Comparison of ENCODE assay signal across 18 cellular contexts in the genomic region with DNA sequence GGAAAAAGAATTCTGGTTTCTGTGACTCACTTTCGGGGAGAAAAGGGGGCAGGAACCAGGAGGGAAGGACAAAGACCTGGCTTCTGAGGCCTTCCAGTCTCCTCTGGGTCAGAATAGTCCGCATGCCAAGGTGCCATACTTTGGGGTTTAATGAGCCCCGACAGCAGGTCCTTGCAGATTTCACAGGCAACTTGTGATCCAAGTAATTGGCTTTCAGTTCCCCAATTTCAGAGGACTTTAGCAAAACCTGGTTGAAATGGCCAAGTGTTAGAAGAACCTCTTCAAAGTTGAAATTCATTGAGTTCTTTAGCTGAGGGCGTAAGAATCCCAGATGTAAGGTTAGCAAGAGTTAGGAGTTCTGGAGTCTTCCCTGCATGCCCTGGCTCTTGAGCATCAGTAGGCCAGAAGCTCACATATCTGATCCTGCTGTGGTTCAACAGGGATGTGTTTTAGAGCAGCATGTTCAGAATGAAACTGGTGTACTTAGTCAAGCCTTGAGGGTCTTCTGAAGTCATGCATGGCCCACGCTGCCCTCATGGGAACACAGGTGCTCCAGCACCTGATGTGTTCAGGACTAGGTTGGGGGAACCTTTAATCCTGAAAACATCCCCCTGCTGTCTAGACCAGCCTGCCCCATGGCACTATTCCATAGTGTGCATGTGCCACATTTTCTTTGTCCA.
DNase-seq lines count a peak whose midpoint lies in the region; ATAC-seq and TF ChIP-seq lines count a peak whose summit lies in the region.
"Had no signal": no experiment of that assay in that cellular context is flagged by ENCODE, and none has a peak within 500 bp of the region (broad histone marks: within the 10 kb centered on the region; RNA-seq: fewer than 3 reads in every experiment).

No MANE protein-coding gene starts in this region.

- H2BK15ac ChIP-seq in mesendoderm (replicated peaks; ENCODE audit: low read depth) = no peak overlapping the region

- no peak overlapping the region for H3K27ac ChIP-seq in OCI-LY7 (ENCODE audit: low read depth, low read length, poor library complexity, severe bottlenecking)
- H3K27ac ChIP-seq in mesendoderm (ENCODE audit: low read depth, low read length) = no peak overlapping the region

- H3K36me3 ChIP-seq in OCI-LY7 (ENCODE audit: insufficient read depth, low read length) (no peaks in the 10 kb centered on the region), mesendoderm (ENCODE audit: control insufficient read depth, insufficient read depth, low read length) (no peaks in the 10 kb centered on the region)

- H3K4me2 ChIP-seq in OCI-LY7 (ENCODE audit: low read length) (no peak overlapping the region), mesendoderm (ENCODE audit: low read length) (no peak overlapping the region)

- H3K18ac ChIP-seq in mesendoderm (ENCODE audit: low read length) = no peak overlapping the region

- peaks cover 0 to 6% of the 10 kb centered on the region in 2 donors for H3K9me3 Mint-ChIP-seq in activated T-cell treated with anti-CD3 and anti-CD28 coated beads, Interleukin-2, amount 50 U/mL, for 72 hours
- peaks cover 10% of the 10 kb centered on the region for H3K9me3 Mint-ChIP-seq in activated naive CD8-positive, alpha-beta T cell treated with anti-CD3 and anti-CD28 coated beads for 36 hours
- H3K9me3 Mint-ChIP-seq: T-helper 1 cell treated with Interleukin-12 subunit alpha and Interleukin-12 subunit beta and Interleukin-4 antibody, amounts not matched to agents 30 μg/mL and 1 μg/mL, for 36 hours had no signal

- no TSS peak for BruUV-seq in OCI-LY7 (replicated peaks; lab: Mats Ljungman, UMichigan)

- H2AK5ac ChIP-seq in mesendoderm (ENCODE audit: low read length) = no peak overlapping the region

- H2BK5ac ChIP-seq in mesendoderm (ENCODE audit: low read length) = no peak overlapping the region

- H4K8ac ChIP-seq in mesendoderm (ENCODE audit: low read depth, low read length) = no peak overlapping the region

- intact Hi-C loops in OCI-LY7 (cut with micrococcal nuclease; ENCODE audit: unreplicated experiment) = no loop called here

- H3K79me2 ChIP-seq in OCI-LY7 (ENCODE audit: insufficient read depth, low read depth, low read length) (no peaks in the 10 kb centered on the region), mesendoderm (ENCODE audit: control insufficient read depth, insufficient read depth, low read length) (no peaks in the 10 kb centered on the region)

- no peaks in the 10 kb centered on the region for H3K79me1 ChIP-seq in mesendoderm (ENCODE audit: low read length)

- H3K36me3 Mint-ChIP-seq in activated T-cell treated with anti-CD3 and anti-CD28 coated beads, Interleukin-2, amount 50 U/mL, for 72 hours (ENCODE audit: insufficient read depth in 2 of 2) = peaks cover 0 to 2% of the 10 kb centered on the region in 2 donors
- H3K36me3 Mint-ChIP-seq in activated naive CD8-positive, alpha-beta T cell treated with anti-CD3 and anti-CD28 coated beads for 36 hours = no peaks in the 10 kb centered on the region
- H3K36me3 Mint-ChIP-seq: brain had no signal

- H3K9ac ChIP-seq in mesendoderm (ENCODE audit: low read length) = no peak overlapping the region

- no peak overlapping the region for H3K56ac ChIP-seq in mesendoderm (ENCODE audit: low read length)

- H3K4me1 ChIP-seq in OCI-LY7 (ENCODE audit: insufficient read depth, low read length, poor library complexity, severe bottlenecking) = no peaks in the 10 kb centered on the region
- no peaks in the 10 kb centered on the region for H3K4me1 ChIP-seq in mesendoderm (ENCODE audit: control insufficient read depth, low read depth, low read length)

- no peaks in the 10 kb centered on the region for H3K27me3 ChIP-seq in mesendoderm (ENCODE audit: insufficient read depth, low read length, poor library complexity)

- no peaks in the 10 kb centered on the region for H3K27me3 Mint-ChIP-seq in activated T-cell treated with anti-CD3 and anti-CD28 coated beads, Interleukin-2, amount 50 U/mL, for 72 hours (ENCODE audit: low read depth)
- peaks cover 3% of the 10 kb centered on the region for H3K27me3 Mint-ChIP-seq in activated naive CD8-positive, alpha-beta T cell treated with anti-CD3 and anti-CD28 coated beads for 36 hours
- H3K27me3 Mint-ChIP-seq: brain had no signal

- H2AFZ ChIP-seq in OCI-LY7 (ENCODE audit: low read length) = no peak overlapping the region

- no peak overlapping the region for H4K5ac ChIP-seq in mesendoderm (ENCODE audit: low read length)

- no peaks in the 10 kb centered on the region for H3K4me1 Mint-ChIP-seq in activated T-cell treated with anti-CD3 and anti-CD28 coated beads, Interleukin-2, amount 50 U/mL, for 72 hours (ENCODE audit: low read depth)
- no peaks in the 10 kb centered on the region for H3K4me1 Mint-ChIP-seq in activated naive CD8-positive, alpha-beta T cell treated with anti-CD3 and anti-CD28 coated beads for 36 hours
- H3K4me1 Mint-ChIP-seq: brain had no signal

- no peak overlapping the region for H3K4ac ChIP-seq in mesendoderm (ENCODE audit: low read depth, low read length)

- WGBS in mesendoderm (ENCODE audit: extremely low coverage, insufficient coverage, low lambda C conversion rate) = no CpG with 5 or more reads among the region's 5 CpGs

- H3K27ac Mint-ChIP-seq in activated T-cell treated with anti-CD3 and anti-CD28 coated beads, Interleukin-2, amount 50 U/mL, for 72 hours = no peak overlapping the region
- no peak overlapping the region for H3K27ac Mint-ChIP-seq in activated naive CD8-positive, alpha-beta T cell treated with anti-CD3 and anti-CD28 coated beads for 36 hours
- H3K27ac Mint-ChIP-seq: brain; T-helper 1 cell treated with Interleukin-12 subunit alpha and Interleukin-12 subunit beta and Interleukin-4 antibody, amounts not matched to agents 30 μg/mL and 1 μg/mL, for 36 hours had no signal

- no peak overlapping the region for H3K4me3 Mint-ChIP-seq in activated T-cell treated with anti-CD3 and anti-CD28 coated beads, Interleukin-2, amount 50 U/mL, for 72 hours
- no peak overlapping the region for H3K4me3 Mint-ChIP-seq in activated naive CD8-positive, alpha-beta T cell treated with anti-CD3 and anti-CD28 coated beads for 36 hours
- H3K4me3 Mint-ChIP-seq: brain; T-helper 1 cell treated with Interleukin-12 subunit alpha and Interleukin-12 subunit beta and Interleukin-4 antibody, amounts not matched to agents 30 μg/mL and 1 μg/mL, for 36 hours had no signal

- ATAC-seq in GM18861 (IDR thresholded peaks at IDR 0.05; ENCODE audit: unreplicated experiment) = peak; percentile 83
- peak; percentile 92 for ATAC-seq in GM21526 (IDR thresholded peaks at IDR 0.05; ENCODE audit: low FRiP score, unreplicated experiment)
- ATAC-seq in HG02970 (IDR thresholded peaks at IDR 0.05; ENCODE audit: low FRiP score, unreplicated experiment) = peak; percentile 72
- ATAC-seq in activated T-cell treated with anti-CD3 and anti-CD28 coated beads, Interleukin-2, amount 50 U/mL, for 72 hours (replicated peaks in 1 of 2) = no peak
- ATAC-seq: left colon had no signal

- H3K9me2 ChIP-seq in OCI-LY7 (ENCODE audit: insufficient read depth, low read length) = no peaks in the 10 kb centered on the region

- no peak overlapping the region for H3K23ac ChIP-seq in mesendoderm (ENCODE audit: low read length)

- DNase-seq in OCI-LY7 (ENCODE audit: low spot score) (peak; percentile 8), mesendoderm (no peak), NCI-H1694 treated with DMSO at 0.1 percent for 48 hours (lab: John Stamatoyannopoulos, UW) (no peak)
- no peak for DNase-seq in activated T-cell treated with anti-CD3 and anti-CD28 coated beads, Interleukin-2, amount 50 U/mL, for 72 hours
- no peak for DNase-seq in activated naive CD8-positive, alpha-beta T cell treated with anti-CD3 and anti-CD28 coated beads for 36 hours
- DNase-seq: activated CD4-positive, CD25-positive, alpha-beta regulatory T cell treated with anti-CD3 and anti-CD28 coated beads, Interleukin-2, amount 50 U/mL, for 72 hours; activated naive CD4-positive, alpha-beta T cell treated with anti-CD3 and anti-CD28 coated beads, Interleukin-2, amount 50 U/mL, for 16 hours; COR-L47; hypothalamus; left colon; MV-4-11; stimulated activated CD4-positive, alpha-beta T cell treated with anti-CD3 and anti-CD28 coated beads, Interleukin-4, amount 100 ng/mL, for 24 hours; trophoblast cell had no signal

- TF ChIP-seq CTCF in OCI-LY7 (conservative IDR thresholded peaks at IDR 0.05; ENCODE audit: low read length) = no peak

- POLR2A ChIA-PET in OCI-LY7 (lab: Charles Lee) = interaction anchor here (0.6 kb wide), 1 partner anchor 544 kb away, joined by 4 read pairs; no protein-coding TSS in a partner anchor

- CTCF ChIA-PET in OCI-LY7 (lab: Charles Lee; ENCODE audit: unreplicated experiment) = no interaction called here

- no peaks in the 10 kb centered on the region for H3K9me3 ChIP-seq in OCI-LY7 (ENCODE audit: low read length)

- no peak overlapping the region for H2BK120ac ChIP-seq in mesendoderm (ENCODE audit: low read depth, low read length)

- H4K20me1 ChIP-seq in OCI-LY7 (ENCODE audit: insufficient read depth, low read length) = no peaks in the 10 kb centered on the region

- no peak overlapping the region for H3K4me3 ChIP-seq in OCI-LY7 (ENCODE audit: low read depth, low read length, poor library complexity, severe bottlenecking)
- no peak overlapping the region for H3K4me3 ChIP-seq in mesendoderm (ENCODE audit: low read length)

Comparison
In these comparisons a context has a peak if more than half of its experiments do, and no peak if none do; other contexts are left out.
1. ATAC-seq: peak in GM18861 (single experiment), GM21526 (single experiment) and HG02970 (single experiment); none in activated T-cell treated with anti-CD3 and anti-CD28 coated beads, Interleukin-2, amount 50 U/mL, for 72 hours (0 of 2).